16 cellular contexts compared by ENCODE assay signal in the genomic region with DNA sequence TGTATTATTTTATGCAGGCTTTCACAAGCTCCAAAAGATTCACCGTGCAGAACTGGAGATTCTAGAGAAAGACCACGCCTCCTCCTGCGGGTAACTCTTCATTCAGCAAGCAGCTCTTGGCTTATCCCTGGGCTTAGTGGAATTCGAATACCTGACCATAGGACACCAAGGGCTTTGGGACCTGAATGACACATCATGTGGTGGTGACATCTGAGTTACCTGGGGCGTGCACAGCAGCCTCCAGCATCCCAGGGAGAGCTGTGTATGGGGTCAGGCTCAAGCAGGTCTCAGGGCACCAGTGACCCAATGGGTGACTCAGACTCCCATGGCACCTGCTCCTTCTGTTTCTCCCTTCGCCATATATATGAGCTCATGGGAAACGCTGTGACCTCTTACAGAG. TPM values are rescaled to one million over a fixed set of nuclear protein-coding genes. Genes with fewer than 3 reads are reported as not detected.
"Had no signal": no experiment of that assay in that cellular context is flagged by ENCODE, and none has a peak within 500 bp of the region (broad histone marks: within the 10 kb centered on the region; RNA-seq: fewer than 3 reads in every experiment).

No MANE protein-coding gene starts in this region.

RNA-seq across cellular contexts. Expression of a gene that starts 10.9 kb away (rescaled TPM):
- total RNA-seq: activated CD4-positive, alpha-beta memory T cell treated with anti-CD3 and anti-CD28 coated beads, Interleukin-2, amount 10 ng/mL, durations not matched to agents 7 days and 5 days; activated CD4-positive, alpha-beta T cell treated with anti-CD3 and anti-CD28 coated beads for 36 hours; activated CD4-positive, alpha-beta T cell treated with anti-CD3 and anti-CD28 coated beads, Interleukin-2, amount 10 ng/mL, durations not matched to agents 7 days and 5 days; activated CD8-positive, alpha-beta memory T cell treated with anti-CD3 and anti-CD28 coated beads, Interleukin-2, amount 10 ng/mL, durations not matched to agents 7 days and 5 days; activated CD8-positive, alpha-beta T cell treated with anti-CD3 and anti-CD28 coated beads, Interleukin-2, amount 10 ng/mL, durations not matched to agents 7 days and 5 days; activated naive CD8-positive, alpha-beta T cell treated with anti-CD3 and anti-CD28 coated beads, Interleukin-2, amount 10 ng/mL, durations not matched to agents 7 days and 5 days; activated T-helper 2 cell treated with anti-CD3 and anti-CD28 coated beads, Interferon-gamma antibody, Interleukin-2, Interleukin-4, amounts not matched to agents 10 μg/mL and 5 μg/mL and 100 μg/mL, durations not matched to agents 14 hours and 24 hours and 36 hours; ascending aorta; bronchial epithelial cell; cardiac muscle cell; T-cell; T-helper 1 cell treated with Interleukin-12 subunit alpha and Interleukin-12 subunit beta and Interleukin-4 antibody, amounts not matched to agents 30 ng/mL and 1 ng/mL, for 36 hours; T-helper 2 cell treated with Interferon-gamma antibody and Interleukin-4, amounts not matched to agents 100 ng/mL and 5 ng/mL, for 36 hours; WTC11 had no signal
- polyA plus RNA-seq: adipose tissue, cardiac muscle cell had no signal

RNA-seq across cellular contexts. Expression of a gene that starts 27.2 kb away (rescaled TPM):
- total RNA-seq: activated CD4-positive, alpha-beta memory T cell treated with anti-CD3 and anti-CD28 coated beads, Interleukin-2, amount 10 ng/mL, durations not matched to agents 7 days and 5 days; activated CD4-positive, alpha-beta T cell treated with anti-CD3 and anti-CD28 coated beads for 36 hours; activated CD4-positive, alpha-beta T cell treated with anti-CD3 and anti-CD28 coated beads, Interleukin-2, amount 10 ng/mL, durations not matched to agents 7 days and 5 days; activated CD8-positive, alpha-beta memory T cell treated with anti-CD3 and anti-CD28 coated beads, Interleukin-2, amount 10 ng/mL, durations not matched to agents 7 days and 5 days; activated CD8-positive, alpha-beta T cell treated with anti-CD3 and anti-CD28 coated beads, Interleukin-2, amount 10 ng/mL, durations not matched to agents 7 days and 5 days; activated naive CD8-positive, alpha-beta T cell treated with anti-CD3 and anti-CD28 coated beads, Interleukin-2, amount 10 ng/mL, durations not matched to agents 7 days and 5 days; activated T-helper 2 cell treated with anti-CD3 and anti-CD28 coated beads, Interferon-gamma antibody, Interleukin-2, Interleukin-4, amounts not matched to agents 10 μg/mL and 5 μg/mL and 100 μg/mL, durations not matched to agents 14 hours and 24 hours and 36 hours; ascending aorta; bronchial epithelial cell; cardiac muscle cell; T-cell; T-helper 1 cell treated with Interleukin-12 subunit alpha and Interleukin-12 subunit beta and Interleukin-4 antibody, amounts not matched to agents 30 ng/mL and 1 ng/mL, for 36 hours; T-helper 17 cell; T-helper 2 cell treated with Interferon-gamma antibody and Interleukin-4, amounts not matched to agents 100 ng/mL and 5 ng/mL, for 36 hours; WTC11 had no signal
- polyA plus RNA-seq: adipose tissue, cardiac muscle cell had no signal

RNA-seq across cellular contexts. Expression of a gene that starts 46.6 kb away (rescaled TPM):
- total RNA-seq: activated CD4-positive, alpha-beta memory T cell treated with anti-CD3 and anti-CD28 coated beads, Interleukin-2, amount 10 ng/mL, durations not matched to agents 7 days and 5 days; activated CD4-positive, alpha-beta T cell treated with anti-CD3 and anti-CD28 coated beads for 36 hours; activated CD4-positive, alpha-beta T cell treated with anti-CD3 and anti-CD28 coated beads, Interleukin-2, amount 10 ng/mL, durations not matched to agents 7 days and 5 days; activated CD8-positive, alpha-beta memory T cell treated with anti-CD3 and anti-CD28 coated beads, Interleukin-2, amount 10 ng/mL, durations not matched to agents 7 days and 5 days; activated CD8-positive, alpha-beta T cell treated with anti-CD3 and anti-CD28 coated beads, Interleukin-2, amount 10 ng/mL, durations not matched to agents 7 days and 5 days; activated naive CD8-positive, alpha-beta T cell treated with anti-CD3 and anti-CD28 coated beads, Interleukin-2, amount 10 ng/mL, durations not matched to agents 7 days and 5 days; activated T-helper 2 cell treated with anti-CD3 and anti-CD28 coated beads, Interferon-gamma antibody, Interleukin-2, Interleukin-4, amounts not matched to agents 10 μg/mL and 5 μg/mL and 100 μg/mL, durations not matched to agents 14 hours and 24 hours and 36 hours; ascending aorta; bronchial epithelial cell; cardiac muscle cell; T-cell; T-helper 1 cell treated with Interleukin-12 subunit alpha and Interleukin-12 subunit beta and Interleukin-4 antibody, amounts not matched to agents 30 ng/mL and 1 ng/mL, for 36 hours; T-helper 17 cell; T-helper 2 cell treated with Interferon-gamma antibody and Interleukin-4, amounts not matched to agents 100 ng/mL and 5 ng/mL, for 36 hours; WTC11 had no signal
- polyA plus RNA-seq: adipose tissue, cardiac muscle cell had no signal
